ENCODE assay signal across 32 cellular contexts in the genomic region with DNA sequence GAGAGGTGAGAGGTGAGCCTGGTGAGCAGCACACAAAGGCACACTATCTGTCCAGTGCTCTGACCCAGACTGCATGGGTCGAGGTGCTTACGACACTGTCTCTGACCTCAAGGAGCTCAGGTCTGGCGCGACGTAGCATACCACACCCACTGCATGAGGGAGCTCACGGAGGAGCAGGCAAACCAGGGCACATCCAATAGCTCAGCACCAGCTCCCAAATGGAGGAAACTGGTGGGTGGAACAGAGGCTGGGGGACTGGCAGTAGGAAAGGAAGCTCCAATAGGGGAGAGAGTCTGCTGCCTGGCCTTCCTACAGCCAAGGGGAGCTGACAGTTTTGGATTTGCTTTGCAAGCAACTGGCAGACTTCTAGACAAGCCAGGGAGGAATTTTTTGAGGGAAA. TPM values are rescaled to one million over a fixed set of nuclear protein-coding genes. Genes with fewer than 3 reads are reported as not detected.
"Had no signal": no experiment of that assay in that cellular context is flagged by ENCODE, and none has a peak within 500 bp of the region (broad histone marks: within the 10 kb centered on the region; RNA-seq: fewer than 3 reads in every experiment).

No MANE protein-coding gene starts in this region.

- H3K27ac Mint-ChIP-seq: activated B cell treated with CpG ODN at 0.5 μM for 24 hours; activated CD4-positive, alpha-beta memory T cell treated with anti-CD3 and anti-CD28 coated beads, Interleukin-2, amount 10 ng/mL, durations not matched to agents 7 days and 5 days; activated CD4-positive, alpha-beta T cell treated with anti-CD3 and anti-CD28 coated beads, Interleukin-2, amount 10 ng/mL, durations not matched to agents 7 days and 5 days; activated naive CD4-positive, alpha-beta T cell treated with anti-CD3 and anti-CD28 coated beads, Interleukin-2, amount 10 ng/mL, durations not matched to agents 7 days and 5 days; activated naive CD4-positive, alpha-beta T cell treated with anti-CD3 and anti-CD28 coated beads, Interleukin-2, amount 50 U/mL, for 72 hours; activated naive CD8-positive, alpha-beta T cell treated with anti-CD3 and anti-CD28 coated beads, Interleukin-2, amount 10 ng/mL, durations not matched to agents 7 days and 5 days; activated T-cell treated with anti-CD3 and anti-CD28 coated beads, Interleukin-2, amount 50 U/mL, for 24 hours; activated T-cell treated with anti-CD3 and anti-CD28 coated beads, Interleukin-2, amount 50 U/mL, for 72 hours; T-cell; T-helper 1 cell treated with Interleukin-12 subunit alpha and Interleukin-12 subunit beta and Interleukin-4 antibody, amounts not matched to agents 30 μg/mL and 1 μg/mL, for 36 hours; T-helper 2 cell treated with Interferon-gamma antibody and Interleukin-4, amounts not matched to agents 5 μg/mL and 100 μg/mL, for 36 hours had no signal

- ATAC-seq: activated CD4-positive, CD25-positive, alpha-beta regulatory T cell treated with anti-CD3 and anti-CD28 coated beads, Interleukin-2, amount 50 U/mL, for 24 hours; activated naive CD4-positive, alpha-beta T cell treated with anti-CD3 and anti-CD28 coated beads, Interleukin-2, amount 50 U/mL, for 72 hours; activated T-cell treated with anti-CD3 and anti-CD28 coated beads, Interleukin-2, amount 50 U/mL, for 72 hours; T-cell had no signal

- H3K4me1 ChIP-seq: colonic mucosa had no signal

- H3K36me3 Mint-ChIP-seq: activated naive CD4-positive, alpha-beta T cell treated with anti-CD3 and anti-CD28 coated beads, Interleukin-2, amount 10 ng/mL, durations not matched to agents 7 days and 5 days; activated naive CD4-positive, alpha-beta T cell treated with anti-CD3 and anti-CD28 coated beads, Interleukin-2, amount 50 U/mL, for 72 hours; T-cell had no signal

- H3K4me1 Mint-ChIP-seq: activated CD4-positive, alpha-beta memory T cell treated with anti-CD3 and anti-CD28 coated beads, Interleukin-2, amount 10 ng/mL, durations not matched to agents 7 days and 5 days; activated CD4-positive, alpha-beta T cell treated with anti-CD3 and anti-CD28 coated beads, Interleukin-2, amount 10 ng/mL, durations not matched to agents 7 days and 5 days; activated naive CD4-positive, alpha-beta T cell treated with anti-CD3 and anti-CD28 coated beads, Interleukin-2, amount 10 ng/mL, durations not matched to agents 7 days and 5 days; activated naive CD8-positive, alpha-beta T cell treated with anti-CD3 and anti-CD28 coated beads, Interleukin-2, amount 10 ng/mL, durations not matched to agents 7 days and 5 days had no signal

- H3K27ac ChIP-seq: brain microvascular endothelial cell, colonic mucosa, epithelial cell of prostate, esophagus squamous epithelium, heart left ventricle, WERI-Rb-1 had no signal

- DNase-seq: activated B cell treated with CpG ODN at 0.5 μM for 24 hours; activated CD4-positive, alpha-beta memory T cell treated with anti-CD3 and anti-CD28 coated beads, Interleukin-2, amount 10 ng/mL, durations not matched to agents 7 days and 5 days; activated CD4-positive, alpha-beta T cell treated with anti-CD3 and anti-CD28 coated beads for 4 hours; activated CD4-positive, alpha-beta T cell treated with anti-CD3 and anti-CD28 coated beads, Interleukin-2, amount 10 ng/mL, durations not matched to agents 7 days and 5 days; activated CD4-positive, alpha-beta T cell treated with anti-CD3 and anti-CD28 coated beads, Interleukin-2, amount 50 U/mL, for 4 hours; activated CD8-positive, alpha-beta memory T cell treated with anti-CD3 and anti-CD28 coated beads, Interleukin-2, amount 50 U/mL, for 48 hours; activated gamma-delta T cell; activated naive CD4-positive, alpha-beta T cell; activated naive CD4-positive, alpha-beta T cell treated with anti-CD3 and anti-CD28 coated beads, Interleukin-2, amount 10 ng/mL, durations not matched to agents 7 days and 5 days; activated naive CD8-positive, alpha-beta T cell treated with anti-CD3 and anti-CD28 coated beads, Interleukin-2, amount 10 ng/mL, durations not matched to agents 7 days and 5 days; activated T-cell treated with anti-CD3 and anti-CD28 coated beads for 4 hours; activated T-cell treated with anti-CD3 and anti-CD28 coated beads, Interleukin-2, amount 50 U/mL, for 24 hours; activated T-cell treated with anti-CD3 and anti-CD28 coated beads, Interleukin-2, amount 50 U/mL, for 72 hours; amniotic stem cell; anterior cingulate cortex; colonic mucosa; effector CD8-positive, alpha-beta T cell; esophagus squamous epithelium; foreskin fibroblast; SW 1271; T-cell; T1000; WERI-Rb-1 had no signal

- H3K36me3 ChIP-seq: brain microvascular endothelial cell, colonic mucosa, esophagus squamous epithelium, heart left ventricle, WERI-Rb-1 had no signal

- H3K9me3 ChIP-seq: colonic mucosa, esophagus squamous epithelium, heart left ventricle had no signal

- H3K9me3 Mint-ChIP-seq: activated B cell treated with CpG ODN at 0.5 μM for 24 hours; activated CD4-positive, alpha-beta memory T cell treated with anti-CD3 and anti-CD28 coated beads, Interleukin-2, amount 10 ng/mL, durations not matched to agents 7 days and 5 days; activated CD4-positive, alpha-beta T cell treated with anti-CD3 and anti-CD28 coated beads, Interleukin-2, amount 10 ng/mL, durations not matched to agents 7 days and 5 days; activated naive CD4-positive, alpha-beta T cell treated with anti-CD3 and anti-CD28 coated beads, Interleukin-2, amount 10 ng/mL, durations not matched to agents 7 days and 5 days; activated naive CD4-positive, alpha-beta T cell treated with anti-CD3 and anti-CD28 coated beads, Interleukin-2, amount 50 U/mL, for 72 hours; activated naive CD8-positive, alpha-beta T cell treated with anti-CD3 and anti-CD28 coated beads, Interleukin-2, amount 10 ng/mL, durations not matched to agents 7 days and 5 days; activated T-cell treated with anti-CD3 and anti-CD28 coated beads, Interleukin-2, amount 50 U/mL, for 24 hours; activated T-cell treated with anti-CD3 and anti-CD28 coated beads, Interleukin-2, amount 50 U/mL, for 72 hours; T-cell; T-helper 1 cell treated with Interleukin-12 subunit alpha and Interleukin-12 subunit beta and Interleukin-4 antibody, amounts not matched to agents 30 μg/mL and 1 μg/mL, for 36 hours; T-helper 2 cell treated with Interferon-gamma antibody and Interleukin-4, amounts not matched to agents 5 μg/mL and 100 μg/mL, for 36 hours had no signal

- H3K4me3 ChIP-seq: colonic mucosa, esophagus squamous epithelium, heart left ventricle had no signal

- H3K4me3 Mint-ChIP-seq: activated B cell treated with CpG ODN at 0.5 μM for 24 hours; activated CD4-positive, alpha-beta memory T cell treated with anti-CD3 and anti-CD28 coated beads, Interleukin-2, amount 10 ng/mL, durations not matched to agents 7 days and 5 days; activated CD4-positive, alpha-beta T cell treated with anti-CD3 and anti-CD28 coated beads, Interleukin-2, amount 10 ng/mL, durations not matched to agents 7 days and 5 days; activated naive CD4-positive, alpha-beta T cell treated with anti-CD3 and anti-CD28 coated beads, Interleukin-2, amount 10 ng/mL, durations not matched to agents 7 days and 5 days; activated naive CD8-positive, alpha-beta T cell treated with anti-CD3 and anti-CD28 coated beads, Interleukin-2, amount 10 ng/mL, durations not matched to agents 7 days and 5 days; activated T-cell treated with anti-CD3 and anti-CD28 coated beads, Interleukin-2, amount 50 U/mL, for 24 hours; activated T-cell treated with anti-CD3 and anti-CD28 coated beads, Interleukin-2, amount 50 U/mL, for 72 hours; T-cell; T-helper 1 cell treated with Interleukin-12 subunit alpha and Interleukin-12 subunit beta and Interleukin-4 antibody, amounts not matched to agents 30 μg/mL and 1 μg/mL, for 36 hours; T-helper 2 cell treated with Interferon-gamma antibody and Interleukin-4, amounts not matched to agents 5 μg/mL and 100 μg/mL, for 36 hours had no signal

RNA-seq across cellular contexts. Expression of a gene that starts 36.3 kb away (rescaled TPM):
- total RNA-seq: activated B cell treated with CpG ODN at 0.5 μM for 24 hours; activated CD4-positive, alpha-beta memory T cell treated with anti-CD3 and anti-CD28 coated beads, Interleukin-2, amount 10 ng/mL, durations not matched to agents 7 days and 5 days; activated CD4-positive, alpha-beta T cell treated with anti-CD3 and anti-CD28 coated beads, Interleukin-2, amount 10 ng/mL, durations not matched to agents 7 days and 5 days; activated naive CD4-positive, alpha-beta T cell treated with anti-CD3 and anti-CD28 coated beads, Interleukin-2, amount 50 U/mL, for 72 hours; activated naive CD8-positive, alpha-beta T cell treated with anti-CD3 and anti-CD28 coated beads, Interleukin-2, amount 10 ng/mL, durations not matched to agents 7 days and 5 days; activated T-cell treated with anti-CD3 and anti-CD28 coated beads, Interleukin-2, amount 50 U/mL, for 72 hours; bronchial epithelial cell; endothelial cell of umbilical vein; esophagus squamous epithelium; T-cell had no signal
